Comparison of ENCODE assay signal across 8 cellular contexts in the genomic region with DNA sequence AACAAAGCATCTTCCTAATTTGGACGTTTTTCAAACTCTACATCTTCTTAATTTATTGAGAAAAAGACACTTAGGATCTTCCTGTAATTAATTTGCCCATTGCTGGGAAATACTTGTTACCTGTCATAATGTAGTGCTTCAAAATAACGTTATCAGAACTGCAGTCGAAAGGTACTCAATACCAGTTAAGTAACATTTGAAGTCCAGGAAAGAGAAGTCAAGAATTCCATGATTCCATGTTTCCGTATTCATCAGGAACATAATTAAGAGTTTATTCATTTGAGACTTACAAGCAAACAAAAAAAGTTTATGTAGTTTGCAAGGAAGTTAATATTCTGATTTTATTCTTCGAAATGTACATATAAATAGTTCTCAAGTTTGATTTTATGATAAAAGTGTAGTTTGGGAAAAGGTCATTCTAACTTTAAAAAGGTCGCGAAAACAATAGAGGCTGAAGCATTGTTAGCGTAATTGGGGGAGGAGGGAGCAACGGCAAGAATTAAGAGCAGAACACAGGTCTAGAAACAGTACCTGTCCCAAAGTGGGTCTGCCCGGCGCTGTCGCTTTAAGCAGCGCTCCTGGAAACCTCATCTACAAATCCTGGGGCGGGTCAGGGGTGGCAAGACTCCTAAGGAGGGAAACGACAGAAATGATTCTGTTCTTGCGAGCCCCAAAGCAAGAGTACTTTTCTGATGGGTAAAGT. TPM values are rescaled to one million over a fixed set of nuclear protein-coding genes. Genes with fewer than 3 reads are reported as not detected.
A peak's percentile ranks its signal among the peaks of the same experiment; 100 is the strongest.
DNase-seq lines count a peak whose midpoint lies in the region; ATAC-seq, FAIRE-seq and TF ChIP-seq lines count a peak whose summit lies in the region.

No MANE protein-coding gene starts in this region.

- no peak overlapping the region for H3K27ac Mint-ChIP-seq in MCF 10A (ENCODE audit: low read depth, unreplicated experiment)

- H3K4me3 Mint-ChIP-seq in MCF 10A (ENCODE audit: unreplicated experiment): peak overlapping the region; percentile 80

- no peaks in the 10 kb centered on the region for H3K36me3 Mint-ChIP-seq in MCF 10A (ENCODE audit: insufficient read depth, unreplicated experiment)

- H3K4me1 ChIP-seq in HEK293 (ENCODE audit: control insufficient read depth, insufficient read depth, low read length) (peaks cover 3% of the 10 kb centered on the region; the same call in 1 of the 2 replicates), muscle layer of colon (ENCODE audit: insufficient read depth, low read length) (peaks cover 7% of the 10 kb centered on the region)

- H3K4me1 Mint-ChIP-seq in MCF 10A (ENCODE audit: insufficient read depth, unreplicated experiment): peaks cover 9% of the 10 kb centered on the region

- H3K9me3 Mint-ChIP-seq in MCF 10A (ENCODE audit: unreplicated experiment): no peaks in the 10 kb centered on the region

- no peak overlapping the region for H3K27ac ChIP-seq in HEK293 (ENCODE audit: extremely low read depth, low read depth, low read length)
- H3K27ac ChIP-seq in muscle layer of colon (ENCODE audit: low read depth, low read length): no peak overlapping the region

- intact Hi-C loops in MCF 10A (cut with micrococcal nuclease): loop anchor here (5.0 kb wide), 1 partner anchor 212 kb away; no protein-coding TSS in a partner anchor

- H3K27me3 ChIP-seq in BJ (ENCODE audit: control insufficient read depth, insufficient read depth, low read length) (no peaks in the 10 kb centered on the region), muscle layer of colon (ENCODE audit: control insufficient read depth in 1 of 2, insufficient read depth in 2 of 2, low read length in 2 of 2) (peaks cover 9 to 24% of the 10 kb centered on the region in 2 donors)

- POLR2A ChIA-PET in BJ (lab: Charles Lee) (no interaction called here), HEK293 (lab: Yijun Ruan, JAX) (interaction anchor here (0.6 kb wide), 1 partner anchor 159 kb away, joined by 3 read pairs; no protein-coding TSS in a partner anchor), MCF 10A (lab: Yijun Ruan, JAX) (interaction anchor here (2.0 kb wide), 1 partner anchor 121 kb away, joined by 6 read pairs; a partner anchor contains a TSS)

- ATAC-seq in HG02610 (IDR thresholded peaks at IDR 0.05; ENCODE audit: unreplicated experiment): no peak

- H3K9me3 ChIP-seq in HEK293 (ENCODE audit: control insufficient read depth, insufficient read depth, low read depth, low read length) (no peaks in the 10 kb centered on the region), muscle layer of colon (ENCODE audit: low read length) (no peaks in the 10 kb centered on the region)

- FAIRE-seq in HTR-8/SVneo (lab: Jason Lieb, UNC): no peak

- peak overlapping the region; percentile 60; the same call in 1 of the 2 replicates for H3K4me3 ChIP-seq in BJ (ENCODE audit: low read depth, low read length)
- H3K4me3 ChIP-seq in HEK293 (ENCODE audit: low read depth, low read length): no peak overlapping the region
- H3K4me3 ChIP-seq in muscle layer of colon (ENCODE audit: low read depth in 1 of 2, low read length in 2 of 2): peak overlapping the region; percentile 33 to 56

- TF ChIP-seq CTCF in BJ (IDR thresholded peaks at IDR 0.05; ENCODE audit: insufficient read depth, low read depth, low read length): no peak
- no peak for TF ChIP-seq CTCF in HEK293 (tag by site-specific recombination; IDR thresholded peaks at IDR 0.05)
- TF ChIP-seq CTCF in MCF 10A (IDR thresholded peaks at IDR 0.05; ENCODE audit: unreplicated experiment): no peak

- DNase-seq in BJ (ENCODE audit: low read depth) (no peak), MCF 10A (ENCODE audit: unreplicated experiment) (peak; percentile 9), NCI-H1694 (lab: John Stamatoyannopoulos, UW) (no peak), HTR-8/SVneo (ENCODE audit: insufficient read length, low spot score) (no peak), putamen (ENCODE audit: low spot score) (no peak)

- CTCF ChIA-PET in BJ (lab: Yijun Ruan, JAX): no interaction called here
- CTCF ChIA-PET in HEK293 (lab: Yijun Ruan, JAX): no interaction called here
- CTCF ChIA-PET in MCF 10A (lab: Yijun Ruan, JAX): interaction anchor here (1.3 kb wide), 1 partner anchor 464 kb away, joined by 3 read pairs; no protein-coding TSS in a partner anchor

- no TSS peak for BruUV-seq in MCF 10A (replicated peaks; lab: Mats Ljungman, UMichigan)

- H3K36me3 ChIP-seq in BJ (ENCODE audit: control insufficient read depth, insufficient read depth, low read length): no peaks in the 10 kb centered on the region
- H3K36me3 ChIP-seq in HEK293 (ENCODE audit: control insufficient read depth in 2 of 2, insufficient read depth in 1 of 2, low read length in 2 of 2): no peaks in the 10 kb centered on the region
- no peaks in the 10 kb centered on the region for H3K36me3 ChIP-seq in muscle layer of colon (ENCODE audit: insufficient read depth, low read length)

- peaks cover 15% of the 10 kb centered on the region for H3K27me3 Mint-ChIP-seq in MCF 10A (ENCODE audit: insufficient read depth, unreplicated experiment)

- H3K9ac ChIP-seq in muscle layer of colon (ENCODE audit: low read length): no peak overlapping the region

TF ChIP-seq in HEK293, 187 proteins besides CTCF, POLR2A, EP300 and RAD21:
- TF ChIP-seq ZNF529 (tag by site-specific recombination; IDR thresholded peaks at IDR 0.05; ENCODE audit: insufficient replicate concordance) (peak; percentile 38), ZXDB (tag by site-specific recombination; IDR thresholded peaks at IDR 0.05) (no peak)
TF ChIP-seq in HEK293: peak in this region for 1.

RNA-seq across cellular contexts. Expression of a gene that starts 1.2 kb away (rescaled TPM):
- polyA plus RNA-seq in BJ (2011; rRNA removed): 1.5 and 1.7 TPM in 2 replicates
- 1.5 and 1.8 TPM in 2 replicates for polyA minus RNA-seq in BJ (2011; rRNA and poly(A)+ RNA removed)
- total RNA-seq in MCF 10A (2022): not detected in 2 replicates
